In the genomic region with DNA sequence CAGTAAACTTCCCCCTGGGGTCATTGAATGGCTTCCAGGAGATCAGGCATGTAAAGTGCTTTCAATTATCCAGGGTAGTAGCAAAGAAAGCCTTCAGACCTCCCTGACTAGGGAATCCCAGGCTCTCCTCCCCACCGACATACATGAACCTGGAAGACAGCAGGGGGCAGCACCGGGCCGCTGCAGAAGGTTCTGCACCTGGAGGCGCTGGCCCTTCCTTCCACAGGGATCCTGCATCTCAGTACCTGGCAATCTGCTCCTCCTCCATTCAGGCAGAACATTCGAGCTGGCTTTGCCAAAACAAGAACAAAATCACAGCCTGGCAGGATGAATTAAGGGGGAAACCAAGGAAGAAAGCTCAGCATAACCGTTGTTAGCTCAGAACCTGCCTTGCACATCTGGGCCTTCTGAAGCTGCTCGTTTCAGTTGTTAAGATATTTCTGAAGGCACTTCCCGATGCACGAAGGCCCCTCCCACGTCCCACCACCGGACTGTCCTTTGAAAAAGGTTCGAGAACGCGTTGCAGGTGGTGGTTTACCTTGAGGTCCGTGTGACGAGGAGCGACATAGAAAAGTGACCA, we compare ENCODE assay signal across 8 cellular contexts.
A peak's percentile ranks its signal among the peaks of the same experiment; 100 is the strongest.
DNase-seq lines count a peak whose midpoint lies in the region; ATAC-seq and TF ChIP-seq lines count a peak whose summit lies in the region.

No MANE protein-coding gene starts in this region.

- intact Hi-C loops in head of caudate nucleus (cut with DNase I) = no loop called here
- intact Hi-C loops in thyroid gland (cut with DNase I) = loop anchor here (10.0 kb wide), 1 partner anchor 624 kb away; no protein-coding TSS in a partner anchor

- no peak for TF ChIP-seq POLR2A in thyroid gland (IDR thresholded peaks at IDR 0.05)

- peak; percentile 54 for DNase-seq in COR-L47 (lab: John Stamatoyannopoulos, UW)
- DNase-seq in HCEC 1CT = peak; percentile 15
- peak; percentile 61 for DNase-seq in SK-MEL-5 (ENCODE audit: low read depth, low spot score)
- peak; percentile 42 to 86 (median 71) for DNase-seq in head of caudate nucleus
- DNase-seq in thyroid gland = peak; percentile 79 to 84
- DNase-seq in effector CD8-positive, alpha-beta T cell (lab: John Stamatoyannopoulos, UW) = no peak

- H3K36me3 ChIP-seq in thyroid gland = no peaks in the 10 kb centered on the region

- ATAC-seq in HG03135 (IDR thresholded peaks at IDR 0.05; ENCODE audit: unreplicated experiment) = no peak
- ATAC-seq in GM19467 (IDR thresholded peaks at IDR 0.05; ENCODE audit: unreplicated experiment) = no peak

- no peaks in the 10 kb centered on the region for H3K27me3 ChIP-seq in thyroid gland

- H3K27ac ChIP-seq in thyroid gland = no peak overlapping the region

- peak in 5 of 6 experiments; percentile 14 to 70 (median 56) for TF ChIP-seq CTCF in thyroid gland (IDR thresholded peaks at IDR 0.05)

- in situ Hi-C loops in SK-MEL-5 (cut with HindIII; ENCODE audit: low pct_unique_long_range_greater_than_20kb, low sequenced_read_pairs) = no loop called here

- H3K9me3 ChIP-seq in thyroid gland = no peaks in the 10 kb centered on the region

- H3K4me3 ChIP-seq in thyroid gland (replicated peaks in 1 of 3) = no peak overlapping the region

- 59 to 61% methylated on average over 17 of the region's 17 CpGs for WGBS in thyroid gland, 2 donors

- H3K4me1 ChIP-seq in thyroid gland = peaks cover 0 to 8% of the 10 kb centered on the region in 2 donors
